ENCODE assay signal across 1 cellular context in the genomic region with DNA sequence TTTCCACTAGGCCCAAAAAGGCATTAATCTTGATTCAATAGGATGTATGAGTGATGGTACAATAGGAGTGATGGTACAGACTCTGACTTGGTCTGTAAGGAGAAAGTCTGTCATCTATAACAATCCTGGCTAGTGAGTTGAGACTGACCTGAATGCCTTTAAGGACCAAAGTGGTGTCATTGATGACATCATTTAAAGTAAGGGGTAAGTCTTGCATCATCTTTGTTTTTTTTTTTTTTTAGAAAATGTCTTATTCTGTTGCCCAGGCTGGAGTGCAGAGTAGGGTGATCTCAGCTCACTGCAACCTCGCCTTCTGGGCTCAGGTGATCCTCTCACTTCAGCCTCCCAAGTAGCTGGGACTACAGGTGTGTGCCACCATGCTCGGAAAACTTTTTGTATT.
TF ChIP-seq lines count a peak whose summit lies in the region.

No MANE protein-coding gene starts in this region.

TF ChIP-seq in IMR-90, 13 proteins besides CTCF, POLR2A, EP300 and RAD21:
- no peak for TF ChIP-seq MAZ (IDR thresholded peaks at IDR 0.05; ENCODE audit: borderline replicate concordance, low read depth, low read length)
- TF ChIP-seq RFX5 (IDR thresholded peaks at IDR 0.05; ENCODE audit: low read depth, low read length), result no peak
- TF ChIP-seq MAFK (IDR thresholded peaks at IDR 0.05; ENCODE audit: low read depth, low read length), result no peak
- no peak for TF ChIP-seq SMC3 (IDR thresholded peaks at IDR 0.05; ENCODE audit: low read depth, low read length)
- no peak for TF ChIP-seq MXI1 (IDR thresholded peaks at IDR 0.05; ENCODE audit: borderline replicate concordance, low read depth, low read length)
- TF ChIP-seq CEBPB (IDR thresholded peaks at IDR 0.05; ENCODE audit: low read depth, low read length), result peak; percentile 70
